ENCODE assay signal across 9 cellular contexts in the genomic region with DNA sequence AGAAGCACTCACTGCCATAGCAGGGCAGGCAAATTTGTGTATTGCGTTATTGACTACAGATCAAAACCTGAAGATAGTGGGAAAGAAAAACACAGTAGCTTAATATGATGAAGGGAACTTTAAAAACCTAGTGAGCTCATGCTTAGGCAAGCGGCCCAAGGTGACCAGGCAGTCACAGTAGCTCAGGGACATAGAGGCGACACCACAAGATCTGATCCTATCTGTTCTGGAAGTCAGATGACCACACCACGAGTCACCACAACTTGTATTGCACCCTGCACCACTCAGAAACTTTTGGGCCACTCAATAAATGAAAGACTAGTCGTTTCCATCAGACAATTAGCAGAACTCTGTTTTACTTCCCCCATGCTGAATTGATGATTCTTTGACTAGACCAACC. TPM values are rescaled to one million over a fixed set of nuclear protein-coding genes. Genes with fewer than 3 reads are reported as not detected.
DNase-seq lines count a peak whose midpoint lies in the region; ATAC-seq and TF ChIP-seq lines count a peak whose summit lies in the region.
"Had no signal": no experiment of that assay in that cellular context is flagged by ENCODE, and none has a peak within 500 bp of the region (broad histone marks: within the 10 kb centered on the region; RNA-seq: fewer than 3 reads in every experiment).

No MANE protein-coding gene starts in this region.

- no peak overlapping the region for H4K91ac ChIP-seq in trophoblast cell (ENCODE audit: low read depth, low read length)

- peaks cover 17% of the 10 kb centered on the region for H3K4me1 ChIP-seq in DND-41 (ENCODE audit: insufficient read depth, low read length)
- H3K4me1 ChIP-seq in trophoblast cell (ENCODE audit: control insufficient read depth in 1 of 2, insufficient read depth in 2 of 2, low read length in 2 of 2) = peaks cover 23 to 27% of the 10 kb centered on the region in 2 experiments

- H4K12ac ChIP-seq in trophoblast cell (ENCODE audit: low read depth, low read length) = no peak overlapping the region

- H3K27me3 ChIP-seq in DND-41 (ENCODE audit: insufficient read depth, low read length, poor library complexity) (no peaks in the 10 kb centered on the region), trophoblast cell (ENCODE audit: insufficient read depth, low read length) (no peaks in the 10 kb centered on the region)

- ATAC-seq in DND-41 (ENCODE audit: insufficient read depth, low read depth) (no peak), HG02970 (IDR thresholded peaks at IDR 0.05; ENCODE audit: low FRiP score, unreplicated experiment) (no peak)
- ATAC-seq in activated naive CD8-positive, alpha-beta T cell treated with anti-CD3 and anti-CD28 coated beads, Interleukin-2, amount 10 ng/mL, durations not matched to agents 7 days and 5 days (ENCODE audit: low read depth) = no peak

- WGBS in trophoblast cell (ENCODE audit: extremely low coverage, insufficient coverage, insufficient read length) = no CpG with 5 or more reads among the region's 5 CpGs

- peaks cover 8% of the 10 kb centered on the region for H3K27me3 Mint-ChIP-seq in activated naive CD8-positive, alpha-beta T cell treated with anti-CD3 and anti-CD28 coated beads, Interleukin-2, amount 10 ng/mL, durations not matched to agents 7 days and 5 days

- H3K23ac ChIP-seq in trophoblast cell (ENCODE audit: low read length) = no peak overlapping the region

- H3K9me3 ChIP-seq in DND-41 (ENCODE audit: insufficient read depth, low read length, severe bottlenecking) = no peaks in the 10 kb centered on the region
- H3K9me3 ChIP-seq in KOPT-K1 (ENCODE audit: insufficient read depth, low read length, poor library complexity, severe bottlenecking) = no peaks in the 10 kb centered on the region
- H3K9me3 ChIP-seq in trophoblast cell (ENCODE audit: insufficient read depth, low read depth, low read length) = no peaks in the 10 kb centered on the region
- H3K9me3 ChIP-seq: mucosa of descending colon had no signal

- no peak overlapping the region for H2AK5ac ChIP-seq in trophoblast cell (ENCODE audit: low read length)

- H3K4me3 Mint-ChIP-seq in activated naive CD8-positive, alpha-beta T cell treated with anti-CD3 and anti-CD28 coated beads, Interleukin-2, amount 10 ng/mL, durations not matched to agents 7 days and 5 days = peak overlapping the region; percentile 74

- H2BK12ac ChIP-seq in trophoblast cell (ENCODE audit: low read length) = no peak overlapping the region

- DNase-seq in DND-41 (no peak), trophoblast cell (no peak), cerebellum (ENCODE audit: low spot score) (no peak), NCI-H526 (lab: John Stamatoyannopoulos, UW) (no peak)
- DNase-seq in activated naive CD8-positive, alpha-beta T cell treated with anti-CD3 and anti-CD28 coated beads, Interleukin-2, amount 10 ng/mL, durations not matched to agents 7 days and 5 days = no peak
- DNase-seq: SHP77 had no signal

- H3K36me3 ChIP-seq in DND-41 (ENCODE audit: insufficient read depth, low read length) = no peaks in the 10 kb centered on the region
- H3K36me3 ChIP-seq in KOPT-K1 (ENCODE audit: insufficient read depth, low read length) = no peaks in the 10 kb centered on the region
- no peaks in the 10 kb centered on the region for H3K36me3 ChIP-seq in trophoblast cell (ENCODE audit: control insufficient read depth in 1 of 2, insufficient read depth in 2 of 2, low read length in 2 of 2)

- no peak overlapping the region for H3K4ac ChIP-seq in trophoblast cell (ENCODE audit: low read depth, low read length)

- H3K9me3 Mint-ChIP-seq in activated naive CD8-positive, alpha-beta T cell treated with anti-CD3 and anti-CD28 coated beads, Interleukin-2, amount 10 ng/mL, durations not matched to agents 7 days and 5 days = no peaks in the 10 kb centered on the region

- peak overlapping the region; percentile 92 for H3K27ac Mint-ChIP-seq in activated naive CD8-positive, alpha-beta T cell treated with anti-CD3 and anti-CD28 coated beads, Interleukin-2, amount 10 ng/mL, durations not matched to agents 7 days and 5 days

- H4K20me1 ChIP-seq in DND-41 (ENCODE audit: insufficient read depth, low read length) = no peaks in the 10 kb centered on the region

- no peak overlapping the region for H4K8ac ChIP-seq in trophoblast cell (ENCODE audit: low read depth, low read length)

- H3K9ac ChIP-seq in DND-41 (ENCODE audit: low read depth, low read length) (no peak overlapping the region), trophoblast cell (ENCODE audit: low read length) (no peak overlapping the region)

- H2BK5ac ChIP-seq in trophoblast cell (ENCODE audit: low read depth, low read length, poor library complexity) = no peak overlapping the region

- H3K27ac ChIP-seq in DND-41 (ENCODE audit: low read length) (0 out of 2 replicates have a peak overlapping the region, but pooled peaks have one; percentile 32), KOPT-K1 (ENCODE audit: low read depth, low read length, poor library complexity, severe bottlenecking) (peak overlapping the region; percentile 78), trophoblast cell (ENCODE audit: low read depth, low read length) (peak overlapping the region; percentile 20)

- H2BK120ac ChIP-seq in trophoblast cell (ENCODE audit: insufficient read depth, low read length, poor library complexity) = no peak overlapping the region

- H3K79me1 ChIP-seq in trophoblast cell (ENCODE audit: low read length) = peaks cover 1% of the 10 kb centered on the region

- no peak overlapping the region for H2AFZ ChIP-seq in DND-41 (ENCODE audit: low read depth, low read length)
- H2AFZ ChIP-seq in trophoblast cell (ENCODE audit: insufficient read depth, low read length, poor library complexity) = no peak overlapping the region

- H3K18ac ChIP-seq in trophoblast cell (ENCODE audit: low read length) = no peak overlapping the region

- H3K4me1 Mint-ChIP-seq in activated naive CD8-positive, alpha-beta T cell treated with anti-CD3 and anti-CD28 coated beads, Interleukin-2, amount 10 ng/mL, durations not matched to agents 7 days and 5 days = peaks cover 41% of the 10 kb centered on the region

- no peak for TF ChIP-seq CTCF in DND-41 (IDR thresholded peaks at IDR 0.05; ENCODE audit: borderline replicate concordance, extremely low read depth, low read length, poor library complexity, severe bottlenecking)

- no peaks in the 10 kb centered on the region for H3K36me3 Mint-ChIP-seq in activated naive CD8-positive, alpha-beta T cell treated with anti-CD3 and anti-CD28 coated beads, Interleukin-2, amount 10 ng/mL, durations not matched to agents 7 days and 5 days

- POLR2A ChIA-PET in activated naive CD8-positive, alpha-beta T cell treated with anti-CD3 and anti-CD28 coated beads, Interleukin-2, amount 10 ng/mL, durations not matched to agents 7 days and 5 days (lab: Charles Lee) = interaction anchor here (0.6 to 1.0 kb wide), 3 partner anchors 21 to 156 kb away, joined by 3 to 6 read pairs (median 4); no protein-coding TSS in a partner anchor

- no peak overlapping the region for H3K4me2 ChIP-seq in DND-41 (ENCODE audit: insufficient read depth, low read length)
- no peak overlapping the region for H3K4me2 ChIP-seq in trophoblast cell (ENCODE audit: low read length)

- H3K14ac ChIP-seq in trophoblast cell (ENCODE audit: low read length) = no peak overlapping the region

- H3K4me3 ChIP-seq in DND-41 (ENCODE audit: low read depth in 1 of 2, low read length in 2 of 2) (no peak overlapping the region), trophoblast cell (ENCODE audit: low read depth, low read length) (no peak overlapping the region)
- H3K4me3 ChIP-seq: mucosa of descending colon had no signal

- no peaks in the 10 kb centered on the region for H3K79me2 ChIP-seq in DND-41 (ENCODE audit: insufficient read depth, low read length)
- no peaks in the 10 kb centered on the region for H3K79me2 ChIP-seq in trophoblast cell (ENCODE audit: control insufficient read depth, insufficient read depth, low read length, poor library complexity)

RNA-seq across cellular contexts. Expression of gene CLIC5, which starts 4.9 kb away (rescaled TPM):
- 1 to 10 TPM; 6.0 to 6.4 TPM for total RNA-seq in activated naive CD8-positive, alpha-beta T cell treated with anti-CD3 and anti-CD28 coated beads, Interleukin-2, amount 10 ng/mL, durations not matched to agents 7 days and 5 days
- polyA plus RNA-seq in trophoblast cell (2013) = 4.7 and 5.5 TPM in 2 replicates
- 2.4 TPM for total RNA-seq in cerebellum

Comparison
In these comparisons a context has a peak if more than half of its experiments do, and no peak if none do; other contexts are left out.
1. H3K27ac ChIP-seq: peak in every context shown above with its lines; median percentile 78 in KOPT-K1; 32 in DND-41; 20 in trophoblast cell.